ENCODE assay signal across 21 cellular contexts in the genomic region with DNA sequence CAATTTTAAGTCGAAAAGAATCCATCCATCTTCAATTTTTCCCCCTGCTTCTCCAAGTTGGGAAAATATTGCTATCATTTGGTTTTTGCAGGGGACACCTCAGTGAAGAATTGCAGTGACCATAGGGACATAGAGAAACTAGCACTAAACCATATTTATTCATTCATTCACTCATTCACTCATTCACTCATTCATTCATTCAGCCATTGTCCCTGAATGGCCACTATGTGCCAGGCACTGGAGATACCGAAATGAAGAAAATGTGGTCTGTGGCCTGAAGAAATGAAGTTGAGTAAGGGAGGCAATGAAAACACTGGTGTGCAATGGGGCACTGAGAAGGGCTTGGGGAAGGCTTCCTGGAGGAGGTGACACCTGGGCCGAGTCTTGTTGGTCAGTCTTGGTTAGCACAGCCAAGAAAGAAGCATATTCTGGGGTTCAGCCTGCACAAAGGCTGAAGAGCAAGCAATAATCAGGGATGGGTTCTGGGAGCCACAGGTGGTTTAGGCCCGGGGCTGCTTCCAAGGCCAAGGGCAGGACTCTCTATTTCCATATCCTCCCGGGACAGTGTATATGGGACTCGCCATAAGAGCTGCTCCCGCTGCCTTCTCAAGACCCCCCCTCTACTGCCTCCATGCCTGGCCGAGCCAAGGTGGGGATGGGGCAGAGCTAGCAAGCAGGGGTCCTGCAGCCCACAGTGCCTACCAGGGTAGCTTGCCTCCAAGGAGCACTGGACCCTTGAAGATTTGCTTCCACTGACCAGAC. TPM values are rescaled to one million over a fixed set of nuclear protein-coding genes. Genes with fewer than 3 reads are reported as not detected.
DNase-seq lines count a peak whose midpoint lies in the region; ATAC-seq and TF ChIP-seq lines count a peak whose summit lies in the region.
"Had no signal": no experiment of that assay in that cellular context is flagged by ENCODE, and none has a peak within 500 bp of the region (broad histone marks: within the 10 kb centered on the region; RNA-seq: fewer than 3 reads in every experiment).

No MANE protein-coding gene starts in this region.

- H3K4me1 ChIP-seq in left ventricle myocardium inferior (peaks cover 60% of the 10 kb centered on the region), right atrium auricular region (peaks cover 0 to 56% of the 10 kb centered on the region in 2 donors), esophagus squamous epithelium (peaks cover 49 to 100% (median 69%) of the 10 kb centered on the region in 3 donors), stomach (peaks cover 46 to 76% (median 50%) of the 10 kb centered on the region in 4 donors), gastrocnemius medialis (peaks cover 22 to 38% of the 10 kb centered on the region in 2 donors)

- no peak for ATAC-seq in activated CD8-positive, alpha-beta T cell treated with anti-CD3 and anti-CD28 coated beads for 36 hours
- ATAC-seq in gastrocnemius medialis, result no peak
- ATAC-seq: left lung had no signal

- WGBS in esophagus squamous epithelium, 2 donors, result 84 to 88% methylated on average over 4 to 6 of the region's 8 CpGs
- 80 to 93% (median 85%) methylated on average over 7 to 8 of the region's 8 CpGs for WGBS in stomach, 5 donors

- in situ Hi-C loops in gastrocnemius medialis (cut with MboI; ENCODE audit: low sequenced_read_pairs in 4 of 4), result no loop called here

- H3K4me3 ChIP-seq in left ventricle myocardium inferior (no peak overlapping the region), right atrium auricular region (no peak overlapping the region), esophagus squamous epithelium (no peak overlapping the region), stomach (no peak overlapping the region), gastrocnemius medialis (no peak overlapping the region)
- H3K4me3 ChIP-seq: ascending aorta, left lung, SJSA1, skin epidermis, thoracic aorta had no signal

- no peak for TF ChIP-seq EP300 in stomach (IDR thresholded peaks at IDR 0.05)

- H3K9me3 Mint-ChIP-seq in activated CD8-positive, alpha-beta T cell treated with anti-CD3 and anti-CD28 coated beads for 36 hours, result peaks cover 12% of the 10 kb centered on the region

- H3K27me3 ChIP-seq in left ventricle myocardium inferior (ENCODE audit: low read depth) (no peaks in the 10 kb centered on the region), right atrium auricular region (no peaks in the 10 kb centered on the region), esophagus squamous epithelium (no peaks in the 10 kb centered on the region), stomach (no peaks in the 10 kb centered on the region), gastrocnemius medialis (no peaks in the 10 kb centered on the region)
- H3K27me3 ChIP-seq: ascending aorta, left lung, SJSA1 had no signal

- TF ChIP-seq CTCF in left ventricle myocardium inferior (IDR thresholded peaks at IDR 0.05; ENCODE audit: borderline replicate concordance) (no peak), right atrium auricular region (IDR thresholded peaks at IDR 0.05) (no peak), esophagus squamous epithelium (IDR thresholded peaks at IDR 0.05) (no peak), stomach (IDR thresholded peaks at IDR 0.05) (no peak), gastrocnemius medialis (IDR thresholded peaks at IDR 0.05 in 4 of 5, conservative IDR thresholded peaks at IDR 0.05 in 1 of 5) (no peak)
- TF ChIP-seq CTCF in activated CD8-positive, alpha-beta T cell treated with anti-CD3 and anti-CD28 coated beads for 36 hours (IDR thresholded peaks at IDR 0.05), result no peak

- H3K4me1 Mint-ChIP-seq in activated CD8-positive, alpha-beta T cell treated with anti-CD3 and anti-CD28 coated beads for 36 hours (ENCODE audit: low read depth), result peaks cover 98% of the 10 kb centered on the region

- POLR2A ChIA-PET in activated CD8-positive, alpha-beta T cell treated with anti-CD3 and anti-CD28 coated beads for 36 hours (lab: Charles Lee), result interaction anchor here (0.9 to 4.9 kb wide), 5 partner anchors 8 to 24 kb away, joined by 3 to 48 read pairs (median 29); no protein-coding TSS in a partner anchor

- CTCF ChIA-PET in activated CD8-positive, alpha-beta T cell treated with anti-CD3 and anti-CD28 coated beads for 36 hours (lab: Charles Lee), result interaction anchor here (1.9 kb wide), 1 partner anchor 10 kb away, joined by 8 read pairs; no protein-coding TSS in a partner anchor

- no peaks in the 10 kb centered on the region for H3K27me3 Mint-ChIP-seq in activated CD8-positive, alpha-beta T cell treated with anti-CD3 and anti-CD28 coated beads for 36 hours

- DNase-seq in left ventricle myocardium inferior, result no peak
- DNase-seq in right atrium auricular region (ENCODE audit: low spot score), result no peak
- no peak for DNase-seq in activated CD8-positive, alpha-beta T cell treated with anti-CD3 and anti-CD28 coated beads for 36 hours
- no peak for DNase-seq in esophagus squamous epithelium (lab: John Stamatoyannopoulos, UW)
- no peak for DNase-seq in stomach
- DNase-seq in NCI-H2227 (lab: John Stamatoyannopoulos, UW; ENCODE audit: unreplicated experiment), result no peak
- no peak for DNase-seq in gastrocnemius medialis
- no peak for DNase-seq in mesenteric fat pad (ENCODE audit: low spot score)
- DNase-seq: activated T-cell treated with anti-CD3 and anti-CD28 coated beads, Interleukin-2, amount 50 U/mL, for 1 hour; foreskin fibroblast; GF-D8; left lung; NCI-H1930; NCI-H524 treated with DMSO at 0.1 percent for 48 hours; stimulated activated CD4-positive, alpha-beta T cell treated with anti-CD3 and anti-CD28 coated beads, Interleukin-4, amount 100 ng/mL, for 4 hours; stimulated activated CD8-positive, alpha-beta memory T cell treated with anti-CD3 and anti-CD28 coated beads, Interleukin-4, amount 100 ng/mL, for 48 hours had no signal

- peak overlapping the region; percentile 98 for H3K27ac Mint-ChIP-seq in activated CD8-positive, alpha-beta T cell treated with anti-CD3 and anti-CD28 coated beads for 36 hours

- TF ChIP-seq POLR2A in esophagus squamous epithelium (IDR thresholded peaks at IDR 0.05) (no peak), stomach (IDR thresholded peaks at IDR 0.05) (no peak), gastrocnemius medialis (IDR thresholded peaks at IDR 0.05) (no peak)

- H3K9me3 ChIP-seq in left ventricle myocardium inferior (replicated peaks) (peaks cover 8% of the 10 kb centered on the region), right atrium auricular region (peaks cover 0 to 6% of the 10 kb centered on the region in 2 donors), esophagus squamous epithelium (no peaks in the 10 kb centered on the region), stomach (peaks cover 0 to 12% (median 7%) of the 10 kb centered on the region in 4 donors), gastrocnemius medialis (no peaks in the 10 kb centered on the region)
- H3K9me3 ChIP-seq: SJSA1, thoracic aorta had no signal

- H3K4me3 Mint-ChIP-seq in activated CD8-positive, alpha-beta T cell treated with anti-CD3 and anti-CD28 coated beads for 36 hours, result no peak overlapping the region

- peaks cover 3% of the 10 kb centered on the region for H3K36me3 ChIP-seq in left ventricle myocardium inferior
- H3K36me3 ChIP-seq in right atrium auricular region, result no peaks in the 10 kb centered on the region
- peaks cover 0 to 6% (median under 1%) of the 10 kb centered on the region in 3 donors for H3K36me3 ChIP-seq in esophagus squamous epithelium
- peaks cover under 1 to 7% (median 5%) of the 10 kb centered on the region in 4 donors for H3K36me3 ChIP-seq in stomach
- H3K36me3 ChIP-seq in gastrocnemius medialis, result no peaks in the 10 kb centered on the region
- H3K36me3 ChIP-seq: SJSA1, thoracic aorta had no signal

- H3K27ac ChIP-seq in left ventricle myocardium inferior (replicated peaks) (peak overlapping the region; percentile 87), right atrium auricular region (no peak overlapping the region), esophagus squamous epithelium (peak overlapping the region in 3 of 4 donors; percentile 85 to 91 (median 88)), stomach (peak overlapping the region in 3 of 5 donors; percentile 74 to 85 (median 80)), gastrocnemius medialis (no peak overlapping the region)
- H3K27ac ChIP-seq: ascending aorta, SJSA1, thoracic aorta had no signal

- intact Hi-C loops in left ventricle myocardium inferior (cut with micrococcal nuclease), result no loop called here
- intact Hi-C loops in activated CD8-positive, alpha-beta T cell treated with anti-CD3 and anti-CD28 coated beads for 36 hours (cut with micrococcal nuclease), result no loop called here
- intact Hi-C loops in esophagus squamous epithelium (cut with DNase I), result no loop called here
- intact Hi-C loops in stomach (cut with DNase I; ENCODE audit: low total_unique reads), result no loop called here
- intact Hi-C loops in gastrocnemius medialis (cut with DNase I; ENCODE audit: low total_unique reads), result no loop called here

- peaks cover 35% of the 10 kb centered on the region for H3K36me3 Mint-ChIP-seq in activated CD8-positive, alpha-beta T cell treated with anti-CD3 and anti-CD28 coated beads for 36 hours (ENCODE audit: low read depth)

RNA-seq across cellular contexts. Expression of gene C10orf105, which starts 25.5 kb away (rescaled TPM):
- total RNA-seq in left ventricle myocardium inferior, result 0.05 TPM
- total RNA-seq in right atrium auricular region, result 1 to 10 TPM in 1 of 2 donors, not detected in 1; 1.3 TPM
- under 1 TPM; 0.16 to 0.27 TPM for total RNA-seq in activated CD8-positive, alpha-beta T cell treated with anti-CD3 and anti-CD28 coated beads for 36 hours
- total RNA-seq in esophagus squamous epithelium, result under 1 TPM in 2 of 4 donors, not detected in 2; under 0.01 to 0.15 TPM
- total RNA-seq in stomach, result not detected
- under 1 TPM in 1 of 3 donors, not detected in 2; 0.03 TPM for polyA plus RNA-seq in stomach
- not detected for total RNA-seq in gastrocnemius medialis
- 0.22 TPM for total RNA-seq in mesenteric fat pad
- total RNA-seq: ascending aorta, endothelial cell of umbilical vein, SJSA1 had no signal
- polyA plus RNA-seq: endothelial cell of umbilical vein had no signal

RNA-seq across cellular contexts. Expression of gene VSIR, which starts 28.2 kb away (rescaled TPM):
- 104 TPM for total RNA-seq in left ventricle myocardium inferior
- total RNA-seq in right atrium auricular region, result 10 to 100 TPM; 36.1 to 56.0 TPM
- total RNA-seq in activated CD8-positive, alpha-beta T cell treated with anti-CD3 and anti-CD28 coated beads for 36 hours, result 10 to 100 TPM; 59.6 to 61.0 TPM
- 10 to 100 TPM; 34.1 to 51.7 (median 44.8) TPM for total RNA-seq in esophagus squamous epithelium
- 100 to 1,000 TPM in 1 of 5 donors, 10 to 100 TPM in 4; 14.7 to 103 (median 16.5) TPM for total RNA-seq in stomach
- polyA plus RNA-seq in stomach, result 10 to 100 TPM; 14.2 to 21.7 (median 15.9) TPM
- total RNA-seq in gastrocnemius medialis, result 10 to 100 TPM in 3 of 4 donors, 1 to 10 TPM in 1; 7.9 to 20.7 (median 16.9) TPM
- total RNA-seq in mesenteric fat pad, result 128 TPM

Comparison
In these comparisons a context has a peak if more than half of its experiments do, and no peak if none do; other contexts are left out.
1. H3K27ac ChIP-seq: peak in left ventricle myocardium inferior (single experiment), esophagus squamous epithelium (3 of 4) and stomach (3 of 5); none in right atrium auricular region (0 of 2) and gastrocnemius medialis (0 of 4).